ENCODE assay signal across 21 cellular contexts in genomic region chr10:1601371-1601906, GRCh38.
"Had no signal": no experiment of that assay in that cellular context is flagged by ENCODE, and none has a peak within 500 bp of the region (broad histone marks: within the 10 kb centered on the region; RNA-seq: fewer than 3 reads in every experiment).

No MANE protein-coding gene starts in this region.

- H3K27ac Mint-ChIP-seq: activated B cell treated with CpG ODN at 0.5 μM for 24 hours; activated CD4-positive, alpha-beta T cell treated with anti-CD3 and anti-CD28 coated beads for 36 hours; activated naive CD4-positive, alpha-beta T cell treated with anti-CD3 and anti-CD28 coated beads, Interleukin-2, amount 10 ng/mL, durations not matched to agents 7 days and 5 days; effector memory CD8-positive, alpha-beta T cell; natural killer cell treated with Interleukin-12 subunit alpha and Interleukin-12 subunit beta and Interleukin-15 and Interleukin-18, amount 100 ng/mL, for 72 hours; stimulated activated effector memory CD8-positive, alpha-beta T cell treated with anti-CD3 and anti-CD28 coated beads, Interleukin-12 subunit alpha, Interleukin-12 subunit beta, amount 100 ng/mL, for 72 hours; stimulated activated naive CD8-positive, alpha-beta T cell treated with anti-CD3 and anti-CD28 coated beads, Interleukin-15, amount 100 ng/mL, for 72 hours; T-helper 17 cell had no signal

- H3K4me3 ChIP-seq: left lung, lung, upper lobe of left lung had no signal

- H3K27me3 ChIP-seq: upper lobe of left lung had no signal

- H3K9me3 Mint-ChIP-seq: effector memory CD8-positive, alpha-beta T cell; natural killer cell treated with Interleukin-12 subunit alpha and Interleukin-12 subunit beta and Interleukin-15 and Interleukin-18, amount 100 ng/mL, for 72 hours; stimulated activated effector memory CD8-positive, alpha-beta T cell treated with anti-CD3 and anti-CD28 coated beads, Interleukin-12 subunit alpha, Interleukin-12 subunit beta, amount 100 ng/mL, for 72 hours; stimulated activated naive CD8-positive, alpha-beta T cell treated with anti-CD3 and anti-CD28 coated beads, Interleukin-15, amount 100 ng/mL, for 72 hours had no signal

- H3K36me3 ChIP-seq: left lung, upper lobe of left lung had no signal

- ATAC-seq: activated CD4-positive, alpha-beta T cell treated with anti-CD3 and anti-CD28 coated beads for 36 hours; effector memory CD8-positive, alpha-beta T cell; left lung; natural killer cell treated with Interleukin-12 subunit alpha and Interleukin-12 subunit beta and Interleukin-15 and Interleukin-18, amount 100 ng/mL, for 72 hours; sciatic nerve; stimulated activated effector memory CD8-positive, alpha-beta T cell treated with anti-CD3 and anti-CD28 coated beads, Interleukin-12 subunit alpha, Interleukin-12 subunit beta, amount 100 ng/mL, for 72 hours; stimulated activated naive CD8-positive, alpha-beta T cell treated with anti-CD3 and anti-CD28 coated beads, Interleukin-15, amount 100 ng/mL, for 72 hours; T-helper 17 cell had no signal

- H3K4me1 Mint-ChIP-seq: activated B cell treated with CpG ODN at 0.5 μM for 24 hours; activated CD4-positive, alpha-beta T cell treated with anti-CD3 and anti-CD28 coated beads for 36 hours; activated naive CD4-positive, alpha-beta T cell treated with anti-CD3 and anti-CD28 coated beads, Interleukin-2, amount 10 ng/mL, durations not matched to agents 7 days and 5 days; stimulated activated effector memory CD8-positive, alpha-beta T cell treated with anti-CD3 and anti-CD28 coated beads, Interleukin-12 subunit alpha, Interleukin-12 subunit beta, amount 100 ng/mL, for 72 hours; stimulated activated naive CD8-positive, alpha-beta T cell treated with anti-CD3 and anti-CD28 coated beads, Interleukin-15, amount 100 ng/mL, for 72 hours; T-helper 17 cell had no signal

- H3K4me1 ChIP-seq: left lung, upper lobe of left lung had no signal

- H3K4me3 Mint-ChIP-seq: activated B cell treated with CpG ODN at 0.5 μM for 24 hours; activated CD4-positive, alpha-beta T cell treated with anti-CD3 and anti-CD28 coated beads for 36 hours; activated naive CD4-positive, alpha-beta T cell treated with anti-CD3 and anti-CD28 coated beads, Interleukin-2, amount 10 ng/mL, durations not matched to agents 7 days and 5 days; effector memory CD8-positive, alpha-beta T cell; natural killer cell treated with Interleukin-12 subunit alpha and Interleukin-12 subunit beta and Interleukin-15 and Interleukin-18, amount 100 ng/mL, for 72 hours; stimulated activated effector memory CD8-positive, alpha-beta T cell treated with anti-CD3 and anti-CD28 coated beads, Interleukin-12 subunit alpha, Interleukin-12 subunit beta, amount 100 ng/mL, for 72 hours; stimulated activated naive CD8-positive, alpha-beta T cell treated with anti-CD3 and anti-CD28 coated beads, Interleukin-15, amount 100 ng/mL, for 72 hours; T-helper 17 cell had no signal

- H3K36me3 Mint-ChIP-seq: activated naive CD4-positive, alpha-beta T cell treated with anti-CD3 and anti-CD28 coated beads, Interleukin-2, amount 10 ng/mL, durations not matched to agents 7 days and 5 days; natural killer cell treated with Interleukin-12 subunit alpha and Interleukin-12 subunit beta and Interleukin-15 and Interleukin-18, amount 100 ng/mL, for 72 hours; stimulated activated effector memory CD8-positive, alpha-beta T cell treated with anti-CD3 and anti-CD28 coated beads, Interleukin-12 subunit alpha, Interleukin-12 subunit beta, amount 100 ng/mL, for 72 hours had no signal

- H3K9me3 ChIP-seq: left lung, upper lobe of left lung had no signal

- DNase-seq: activated B cell treated with CpG ODN at 0.5 μM for 24 hours; activated CD4-positive, alpha-beta T cell treated with anti-CD3 and anti-CD28 coated beads for 36 hours; activated CD4-positive, alpha-beta T cell treated with anti-CD3 and anti-CD28 coated beads, Interleukin-2, amount 50 U/mL, for 4 hours; activated effector memory CD4-positive, alpha-beta T cell treated with Interleukin-2 at 50 U/mL for 16 hours; activated naive CD4-positive, alpha-beta T cell treated with anti-CD3 and anti-CD28 coated beads, Interleukin-2, amount 10 ng/mL, durations not matched to agents 7 days and 5 days; activated T-cell treated with anti-CD3 and anti-CD28 coated beads, Interleukin-2, amount 50 U/mL, for 48 hours; central memory CD4-positive, alpha-beta T cell; effector memory CD8-positive, alpha-beta T cell; foreskin fibroblast; kidney glomerular epithelial cell; left lung; small intestine; stimulated activated CD4-positive, alpha-beta T cell treated with anti-CD3 and anti-CD28 coated beads, Interleukin-2, amount 100 ng/mL, for 24 hours; stimulated activated naive CD8-positive, alpha-beta T cell treated with anti-CD3 and anti-CD28 coated beads, Interleukin-15, amount 100 ng/mL, for 72 hours; SW 1271; T-helper 17 cell; upper lobe of left lung had no signal

- H3K27ac ChIP-seq: left lung, upper lobe of left lung had no signal
